Comparison of ENCODE assay signal across 11 cellular contexts in genomic region chr1:151147685-151148084, GRCh38. TPM values are rescaled to one million over a fixed set of nuclear protein-coding genes. Genes with fewer than 3 reads are reported as not detected.
DNase-seq lines count a peak whose midpoint lies in the region; ATAC-seq and TF ChIP-seq lines count a peak whose summit lies in the region.
"Had no signal": no experiment of that assay in that cellular context is flagged by ENCODE, and none has a peak within 500 bp of the region (broad histone marks: within the 10 kb centered on the region; RNA-seq: fewer than 3 reads in every experiment).

No MANE protein-coding gene starts in this region.

- H3K4me3 ChIP-seq in CD4-positive, alpha-beta memory T cell (ENCODE audit: low read length in 2 of 2), result no peak overlapping the region
- no peak overlapping the region for H3K4me3 ChIP-seq in H7 (ENCODE audit: insufficient read depth, low read depth, low read length)

- H3K9me3 ChIP-seq in CD4-positive, alpha-beta memory T cell (ENCODE audit: control insufficient read depth in 1 of 2, low read length in 2 of 2), result no peaks in the 10 kb centered on the region
- H3K9me3 ChIP-seq: HAP-1, neutrophil had no signal

- CTCF ChIA-PET in CD4-positive, alpha-beta memory T cell (lab: Charles Lee; ENCODE audit: partially characterized antibody), result interaction anchor here (1.4 to 1.9 kb wide), 3 partner anchors 48 to 225 kb away, joined by 3 to 10 read pairs (median 9); no protein-coding TSS in a partner anchor
- CTCF ChIA-PET in activated B cell treated with CpG ODN at 0.5 μM for 24 hours (lab: Charles Lee), result no interaction called here

- DNase-seq in CD4-positive, alpha-beta memory T cell, result no peak
- DNase-seq in activated B cell treated with CpG ODN at 0.5 μM for 24 hours (no peak), naive B cell (no peak), RKO (ENCODE audit: low spot score) (no peak), NCI-H748 (lab: John Stamatoyannopoulos, UW; ENCODE audit: unreplicated experiment) (no peak), H7 (no peak)
- DNase-seq: activated gamma-delta T cell, NCI-H1930 had no signal

- H3K36me3 ChIP-seq in CD4-positive, alpha-beta memory T cell (ENCODE audit: insufficient read depth, low read length), result no peaks in the 10 kb centered on the region
- H3K36me3 ChIP-seq in H7 (replicated peaks; ENCODE audit: control insufficient read depth, insufficient read depth, low read length), result no peaks in the 10 kb centered on the region
- H3K36me3 ChIP-seq: HAP-1, neutrophil had no signal

- ATAC-seq in activated B cell treated with CpG ODN at 0.5 μM for 24 hours (ENCODE audit: low read depth) (no peak), naive B cell (ENCODE audit: low read depth in 2 of 2) (no peak)

- intact Hi-C loops in CD4-positive, alpha-beta memory T cell (cut with micrococcal nuclease), result loop anchor here (2.0 kb wide), 1 partner anchor 17 kb away; no protein-coding TSS in a partner anchor
- intact Hi-C loops in activated B cell treated with CpG ODN at 0.5 μM for 24 hours (cut with micrococcal nuclease), result no loop called here

- H3K4me3 Mint-ChIP-seq in CD4-positive, alpha-beta memory T cell, result peak overlapping the region; percentile 57 to 98 (median 96)
- H3K4me3 Mint-ChIP-seq in activated B cell treated with CpG ODN at 0.5 μM for 24 hours, result peak overlapping the region; percentile 90
- H3K4me3 Mint-ChIP-seq in naive B cell, result peak overlapping the region in 7 of 8 donors; percentile 22 to 98 (median 94)

- H3K27ac ChIP-seq in CD4-positive, alpha-beta memory T cell (ENCODE audit: low read depth, low read length), result no peak overlapping the region
- H3K27ac ChIP-seq: HL-60 had no signal

- POLR2A ChIA-PET in CD4-positive, alpha-beta memory T cell (lab: Charles Lee; ENCODE audit: partially characterized antibody), result interaction anchor here (0.9 to 2.7 kb wide), 4 partner anchors 9 to 138 kb away, joined by 3 to 20 read pairs (median 5); partner anchors contain the start of gene TNFAIP8L2
- POLR2A ChIA-PET in activated B cell treated with CpG ODN at 0.5 μM for 24 hours (lab: Charles Lee), result interaction anchor here (0.9 to 2.3 kb wide), 3 partner anchors 9 to 59 kb away, joined by 3 to 8 read pairs (median 5); partner anchors contain the start of gene TNFAIP8L2

- H3K4me1 ChIP-seq in CD4-positive, alpha-beta memory T cell (ENCODE audit: insufficient read depth, low read length), result peaks cover 24% of the 10 kb centered on the region

- TF ChIP-seq CTCF in activated B cell treated with CpG ODN at 0.5 μM for 24 hours (IDR thresholded peaks at IDR 0.05), result no peak

- peak overlapping the region in 4 of 7 donors; percentile 25 to 96 (median 74) for H3K27ac Mint-ChIP-seq in CD4-positive, alpha-beta memory T cell
- H3K27ac Mint-ChIP-seq in activated B cell treated with CpG ODN at 0.5 μM for 24 hours, result no peak overlapping the region
- no peak overlapping the region for H3K27ac Mint-ChIP-seq in naive B cell

- no peaks in the 10 kb centered on the region for H3K27me3 ChIP-seq in CD4-positive, alpha-beta memory T cell (ENCODE audit: insufficient read depth, low read length)
- peaks cover 34% of the 10 kb centered on the region for H3K27me3 ChIP-seq in H7 (ENCODE audit: control insufficient read depth, insufficient read depth, low read length)

- H3K9me3 Mint-ChIP-seq in CD4-positive, alpha-beta memory T cell, result no peaks in the 10 kb centered on the region
- H3K9me3 Mint-ChIP-seq in activated B cell treated with CpG ODN at 0.5 μM for 24 hours (no peaks in the 10 kb centered on the region), naive B cell (no peaks in the 10 kb centered on the region)

- peaks cover 0 to 2% of the 10 kb centered on the region in 2 donors for H3K36me3 Mint-ChIP-seq in CD4-positive, alpha-beta memory T cell
- H3K36me3 Mint-ChIP-seq in activated B cell treated with CpG ODN at 0.5 μM for 24 hours (ENCODE audit: low read depth) (no peaks in the 10 kb centered on the region), naive B cell (no peaks in the 10 kb centered on the region)

- peaks cover 0 to 2% of the 10 kb centered on the region in 2 donors for H3K27me3 Mint-ChIP-seq in CD4-positive, alpha-beta memory T cell
- H3K27me3 Mint-ChIP-seq in activated B cell treated with CpG ODN at 0.5 μM for 24 hours (peaks cover 7% of the 10 kb centered on the region), naive B cell (peaks cover 9 to 12% (median 11%) of the 10 kb centered on the region in 3 donors)

- peaks cover 9 to 33% (median 17%) of the 10 kb centered on the region in 4 donors for H3K4me1 Mint-ChIP-seq in CD4-positive, alpha-beta memory T cell
- peaks cover 15% of the 10 kb centered on the region for H3K4me1 Mint-ChIP-seq in activated B cell treated with CpG ODN at 0.5 μM for 24 hours
- peaks cover 26 to 32% (median 29%) of the 10 kb centered on the region in 3 donors for H3K4me1 Mint-ChIP-seq in naive B cell

RNA-seq across cellular contexts. Expression of gene SEMA6C, which starts 1.3 kb away (rescaled TPM):
- 1 to 10 TPM; 7.6 to 8.2 TPM for total RNA-seq in CD4-positive, alpha-beta memory T cell
- polyA plus RNA-seq in CD4-positive, alpha-beta memory T cell, result 1 to 10 TPM in 1 of 2 donors, under 1 TPM in 1; 0.54 to 2.1 TPM
- total RNA-seq in activated B cell treated with CpG ODN at 0.5 μM for 24 hours, result 0.59 and 0.67 TPM in 2 replicates
- not detected for polyA plus RNA-seq in naive B cell (ENCODE audit: low read depth in 6 of 6)
- total RNA-seq in H7 (2014; rRNA removed; shearing (Covaris generic)), result 6.1 and 8.0 TPM in 2 replicates

RNA-seq across cellular contexts. Expression of gene TNFAIP8L2, which starts 8.8 kb away (rescaled TPM):
- 10 to 100 TPM; 45.9 to 49.7 TPM for total RNA-seq in CD4-positive, alpha-beta memory T cell
- 10 to 100 TPM; 10.8 to 42.3 TPM for polyA plus RNA-seq in CD4-positive, alpha-beta memory T cell
- 8.5 and 9.3 TPM in 2 replicates for total RNA-seq in activated B cell treated with CpG ODN at 0.5 μM for 24 hours
- polyA plus RNA-seq in naive B cell (ENCODE audit: low read depth in 6 of 6), result 10 to 100 TPM in 2 of 6 donors, 1 to 10 TPM in 3, not detected in 1; 5.0 to 15.6 (median 8.3) TPM
- 0.14 and 0.15 TPM in 2 replicates for total RNA-seq in H7 (2014; rRNA removed; shearing (Covaris generic))

RNA-seq across cellular contexts. Expression of gene LYSMD1, which starts 18.0 kb away (rescaled TPM):
- 1 to 10 TPM; 1.0 to 1.3 TPM for total RNA-seq in CD4-positive, alpha-beta memory T cell
- under 1 TPM in 1 of 2 donors, not detected in 1; 0.59 TPM for polyA plus RNA-seq in CD4-positive, alpha-beta memory T cell
- 4.9 and 5.4 TPM in 2 replicates for total RNA-seq in activated B cell treated with CpG ODN at 0.5 μM for 24 hours
- 1 to 10 TPM in 1 of 6 donors, under 1 TPM in 4, not detected in 1; 0.25 to 1.1 (median 0.60) TPM for polyA plus RNA-seq in naive B cell (ENCODE audit: low read depth in 6 of 6)
- 20.0 and 22.5 TPM in 2 replicates for total RNA-seq in H7 (2014; rRNA removed; shearing (Covaris generic))

RNA-seq across cellular contexts. Expression of gene SCNM1, which starts 18.3 kb away (rescaled TPM):
- total RNA-seq in CD4-positive, alpha-beta memory T cell, result 10 to 100 TPM; 57.4 to 61.4 TPM
- 10 to 100 TPM; 76.5 to 80.9 TPM for polyA plus RNA-seq in CD4-positive, alpha-beta memory T cell
- 52.8 and 58.2 TPM in 2 replicates for total RNA-seq in activated B cell treated with CpG ODN at 0.5 μM for 24 hours
- 10 to 100 TPM; 62.2 to 96.1 (median 71.2) TPM for polyA plus RNA-seq in naive B cell (ENCODE audit: low read depth in 6 of 6)
- total RNA-seq in H7 (2014; rRNA removed; shearing (Covaris generic)), result 76.1 and 78.8 TPM in 2 replicates

RNA-seq across cellular contexts. Expression of gene TMOD4, which starts 28.1 kb away (rescaled TPM):
- 1 to 10 TPM; 6.4 TPM for total RNA-seq in CD4-positive, alpha-beta memory T cell
- polyA plus RNA-seq in CD4-positive, alpha-beta memory T cell, result not detected
- total RNA-seq in activated B cell treated with CpG ODN at 0.5 μM for 24 hours, result 3.8 and 4.4 TPM in 2 replicates
- 1 to 10 TPM in 1 of 6 donors, under 1 TPM in 2, not detected in 3; 0.32 to 1.2 (median 0.53) TPM for polyA plus RNA-seq in naive B cell (ENCODE audit: low read depth in 6 of 6)
- 0.80 TPM in 1 of 2 replicates, not detected in the other for total RNA-seq in H7 (2014; rRNA removed; shearing (Covaris generic))

Comparison
In these comparisons a context has a peak if more than half of its experiments do, and no peak if none do; other contexts are left out.
1. H3K27ac Mint-ChIP-seq: peak in CD4-positive, alpha-beta memory T cell (4 of 7); none in activated B cell treated with CpG ODN at 0.5 μM for 24 hours (single experiment) and naive B cell (0 of 6).
2. Peak in every context shown above with its lines, with median percentiles within 50 percentile points of each other: H3K4me3 Mint-ChIP-seq.